ENCODE assay signal across 8 cellular contexts in genomic region chr17:40062347-40063033, GRCh38. TPM values are rescaled to one million over a fixed set of nuclear protein-coding genes. Genes with fewer than 3 reads are reported as not detected.
DNase-seq lines count a peak whose midpoint lies in the region; ATAC-seq and TF ChIP-seq lines count a peak whose summit lies in the region.

TSS of gene THRA (plus strand) at chr17:40062965. CDS start at chr17:40074489, 11,524 bp downstream.

- peak within 1 kb of the TSS; percentile 99 for H3K4me3 ChIP-seq in GM23248
- H3K4me3 ChIP-seq in duodenal mucosa (ENCODE audit: low read depth in 1 of 2, low read length in 2 of 2): peak within 1 kb of the TSS; percentile 89 to 97
- peak within 1 kb of the TSS; percentile 99 for H3K4me3 ChIP-seq in lower leg skin (ENCODE audit: low read depth, poor library complexity, severe bottlenecking)

- peaks cover 36% of the 10 kb centered on the region for H3K79me2 ChIP-seq in GM23248 (ENCODE audit: insufficient read depth)

- H3K27me3 ChIP-seq in GM23248 (replicated peaks; ENCODE audit: insufficient read depth) (no peaks in the 10 kb centered on the region), duodenal mucosa (ENCODE audit: control insufficient read depth in 1 of 2, insufficient read depth in 2 of 2, low read length in 2 of 2) (no peaks in the 10 kb centered on the region)

- no peak for TF ChIP-seq CTCF in lower leg skin (IDR thresholded peaks at IDR 0.05)

- peak; percentile 98 for DNase-seq in D341Med (ENCODE audit: low spot score)
- DNase-seq in GM23248: peak; percentile 86
- peak; percentile 31 for DNase-seq in NCI-H1105 treated with DMSO at 0.1 percent for 48 hours (lab: John Stamatoyannopoulos, UW)
- DNase-seq in activated CD4-positive, alpha-beta memory T cell treated with anti-CD3 and anti-CD28 coated beads, Interleukin-2, amount 10 ng/mL, durations not matched to agents 7 days and 5 days: peak; percentile 69
- DNase-seq in lower leg skin (ENCODE audit: low spot score in 2 of 2): peak in 1 of 2 donors; percentile 93
- peak; percentile 61 to 71 for DNase-seq in stimulated activated CD4-positive, alpha-beta T cell treated with anti-CD3 and anti-CD28 coated beads, Interleukin-4, amount 100 ng/mL, for 4 hours

- no peaks in the 10 kb centered on the region for H3K9me3 ChIP-seq in GM23248 (ENCODE audit: low read depth)
- no peaks in the 10 kb centered on the region for H3K9me3 ChIP-seq in duodenal mucosa (ENCODE audit: control insufficient read depth in 1 of 2, low read length in 2 of 2)

- peak within 1 kb of the TSS; percentile 78 for H3K4me3 Mint-ChIP-seq in activated CD4-positive, alpha-beta memory T cell treated with anti-CD3 and anti-CD28 coated beads, Interleukin-2, amount 10 ng/mL, durations not matched to agents 7 days and 5 days

- peaks cover 34% of the 10 kb centered on the region for H3K4me1 Mint-ChIP-seq in activated CD4-positive, alpha-beta memory T cell treated with anti-CD3 and anti-CD28 coated beads, Interleukin-2, amount 10 ng/mL, durations not matched to agents 7 days and 5 days

- POLR2A ChIA-PET in activated CD4-positive, alpha-beta memory T cell treated with anti-CD3 and anti-CD28 coated beads, Interleukin-2, amount 10 ng/mL, durations not matched to agents 7 days and 5 days (lab: Charles Lee): interaction anchor here (0.8 to 1.3 kb wide), 9 partner anchors 11 to 78 kb away, joined by 3 to 7 read pairs (median 3); partner anchors contain the start of gene CASC3

- WGBS in GM23248 (ENCODE audit: low coverage in 1 of 2, low lambda C conversion rate in 2 of 2, missing lambda C conversion rate in 2 of 2), 2 experiments: 5 to 8% methylated on average over 22 to 34 of the region's 66 CpGs
- whole genome bisulfite sequencing in lower leg skin, 2 donors: 4 to 11% methylated on average over 14 to 28 of the region's 66 CpGs

- in situ Hi-C loops in GM23248 (cut with MboI): no loop called here

- no peaks in the 10 kb centered on the region for H3K36me3 Mint-ChIP-seq in activated CD4-positive, alpha-beta memory T cell treated with anti-CD3 and anti-CD28 coated beads, Interleukin-2, amount 10 ng/mL, durations not matched to agents 7 days and 5 days (ENCODE audit: low read depth)

- peak within 1 kb of the TSS; percentile 96 for H3K4me2 ChIP-seq in GM23248 (ENCODE audit: unreplicated experiment)

- H3F3A ChIP-seq in GM23248 (ENCODE audit: insufficient read depth): peaks cover 10% of the 10 kb centered on the region

- H3K9ac ChIP-seq in GM23248: peak within 1 kb of the TSS; percentile 95
- H3K9ac ChIP-seq in duodenal mucosa (ENCODE audit: low read depth in 1 of 2, low read length in 2 of 2): peak within 1 kb of the TSS; percentile 82 to 93

- peaks cover 48% of the 10 kb centered on the region for H3K27me3 Mint-ChIP-seq in activated CD4-positive, alpha-beta memory T cell treated with anti-CD3 and anti-CD28 coated beads, Interleukin-2, amount 10 ng/mL, durations not matched to agents 7 days and 5 days

- intact Hi-C loops in lower leg skin (cut with DNase I; ENCODE audit: low total_unique reads): no loop called here

- H3K27ac Mint-ChIP-seq in activated CD4-positive, alpha-beta memory T cell treated with anti-CD3 and anti-CD28 coated beads, Interleukin-2, amount 10 ng/mL, durations not matched to agents 7 days and 5 days: peak within 1 kb of the TSS; percentile 35

- CTCF ChIA-PET in activated CD4-positive, alpha-beta memory T cell treated with anti-CD3 and anti-CD28 coated beads, Interleukin-2, amount 10 ng/mL, durations not matched to agents 7 days and 5 days (lab: Charles Lee): interaction anchor here (0.9 to 5.0 kb wide), 12 partner anchors 9 to 106 kb away, joined by 3 to 60 read pairs (median 4); partner anchors contain the start of gene MED24

- no peaks in the 10 kb centered on the region for H3K9me3 Mint-ChIP-seq in activated CD4-positive, alpha-beta memory T cell treated with anti-CD3 and anti-CD28 coated beads, Interleukin-2, amount 10 ng/mL, durations not matched to agents 7 days and 5 days

- H4K20me1 ChIP-seq in GM23248 (ENCODE audit: insufficient read depth): peaks cover 6% of the 10 kb centered on the region; the same call in 1 of the 2 replicates

- H3K4me1 ChIP-seq in GM23248 (ENCODE audit: insufficient read depth): peaks cover 21% of the 10 kb centered on the region
- H3K4me1 ChIP-seq in duodenal mucosa (ENCODE audit: control insufficient read depth in 1 of 2, insufficient read depth in 2 of 2, low read length in 2 of 2): peaks cover 57% of the 10 kb centered on the region in 2 donors

- peak within 1 kb of the TSS; percentile 95 for H2AFZ ChIP-seq in GM23248

- no peaks in the 10 kb centered on the region for H3K9me2 ChIP-seq in GM23248 (ENCODE audit: insufficient read depth)

- TF ChIP-seq POLR2A in lower leg skin (IDR thresholded peaks at IDR 0.05): no peak

- no peaks in the 10 kb centered on the region for H3K36me3 ChIP-seq in GM23248 (ENCODE audit: low read depth)
- no peaks in the 10 kb centered on the region for H3K36me3 ChIP-seq in duodenal mucosa (ENCODE audit: control insufficient read depth in 1 of 2, insufficient read depth in 2 of 2, low read length in 2 of 2)

- no peak within 1 kb of the TSS for H3K27ac ChIP-seq in GM23248
- H3K27ac ChIP-seq in duodenal mucosa (ENCODE audit: low read depth, low read length): peak within 1 kb of the TSS; percentile 86

- no peak for ATAC-seq in GM18519 (IDR thresholded peaks at IDR 0.05; ENCODE audit: low FRiP score, unreplicated experiment)

RNA-seq across cellular contexts. Expression of gene THRA, which starts in this region (rescaled TPM):
- 33.3 and 36.2 TPM in 2 replicates for total RNA-seq in GM23248 (2014; rRNA removed; shearing (Covaris generic))
- 15.8 and 16.4 TPM in 2 replicates for polyA plus RNA-seq in GM23248 (2016; fragmentation: Nextera tagmentation; extraction: Ambion mirVana)
- 1 to 10 TPM; 8.4 TPM for total RNA-seq in activated CD4-positive, alpha-beta memory T cell treated with anti-CD3 and anti-CD28 coated beads, Interleukin-2, amount 10 ng/mL, durations not matched to agents 7 days and 5 days
- 10 to 100 TPM; 28.2 to 56.8 (median 42.6) TPM for total RNA-seq in lower leg skin
